Comparison of ENCODE assay signal across 8 cellular contexts in the genomic region with DNA sequence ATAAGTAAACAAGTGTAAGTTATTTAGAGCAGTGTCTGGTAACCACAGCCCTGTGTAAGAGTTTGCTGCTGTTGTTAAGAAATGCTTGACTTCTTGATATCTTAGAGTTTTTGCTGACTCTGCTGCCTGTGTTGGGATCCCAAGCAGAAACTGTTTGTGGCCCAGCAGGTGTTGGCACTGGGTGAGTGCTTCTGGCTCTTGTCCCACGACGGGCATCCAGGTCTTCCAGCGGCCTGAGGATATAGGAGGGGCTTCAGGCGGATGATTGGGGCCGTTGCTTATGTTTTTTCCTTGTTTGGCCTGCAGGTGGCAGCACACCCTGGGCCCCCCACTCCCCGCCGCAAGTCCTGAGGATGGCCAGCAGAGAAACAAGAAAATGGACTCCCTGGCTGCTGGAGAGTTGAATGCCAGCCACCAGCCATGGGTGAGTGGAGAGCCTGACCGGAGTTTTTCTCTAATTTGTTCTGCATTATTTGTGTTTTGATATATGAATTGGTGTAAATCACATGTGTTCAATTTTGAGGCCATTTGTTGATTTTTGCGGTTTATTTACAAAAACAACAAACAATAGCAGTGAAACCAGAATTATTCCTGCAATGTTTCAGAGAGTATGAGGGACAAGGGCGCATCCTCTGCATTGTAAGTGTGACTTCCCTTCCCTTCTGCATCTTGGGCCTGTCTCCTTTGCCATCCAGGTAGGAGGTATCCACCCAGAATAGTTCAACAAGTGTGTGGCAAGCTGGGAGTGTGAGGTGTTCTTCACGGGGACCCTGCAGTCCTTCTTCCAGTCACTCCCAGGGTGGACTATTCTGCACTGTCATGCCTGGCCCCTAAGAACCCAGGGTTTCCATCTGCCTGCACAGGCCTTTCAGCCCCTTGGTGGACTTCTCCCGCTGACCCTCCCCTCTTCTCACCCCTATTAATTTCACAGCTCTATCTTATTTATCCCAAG. TPM values are rescaled to one million over a fixed set of nuclear protein-coding genes. Genes with fewer than 3 reads are reported as not detected.
DNase-seq lines count a peak whose midpoint lies in the region; ATAC-seq and TF ChIP-seq lines count a peak whose summit lies in the region.

No MANE protein-coding gene starts in this region.

- H3K4me1 Mint-ChIP-seq in CD8-positive, alpha-beta memory T cell = peaks cover 90 to 98% (median 97%) of the 10 kb centered on the region in 3 donors

- peak overlapping the region; percentile 12 for H3K27ac ChIP-seq in CD8-positive, alpha-beta memory T cell (ENCODE audit: low read depth, low read length)
- no peak overlapping the region for H3K27ac ChIP-seq in HEK293 (ENCODE audit: extremely low read depth, low read depth, low read length)

- POLR2A ChIA-PET in CD8-positive, alpha-beta memory T cell (lab: Charles Lee) = interaction anchor here (0.8 to 1.7 kb wide), 15 partner anchors 10 to 81 kb away, joined by 3 to 22 read pairs (median 5); partner anchors contain the start of gene IRF1
- POLR2A ChIA-PET in HEK293 (lab: Yijun Ruan, JAX) = interaction anchor here (1.5 kb wide), 1 partner anchor 71 kb away, joined by 8 read pairs; the partner anchor contains the start of gene IRF1

- no peaks in the 10 kb centered on the region for H3K27me3 ChIP-seq in CD8-positive, alpha-beta memory T cell (ENCODE audit: insufficient read depth, low read length, poor library complexity, severe bottlenecking)

- TF ChIP-seq CTCF in HEK293 (tag by site-specific recombination; IDR thresholded peaks at IDR 0.05) = peak; percentile 87
- TF ChIP-seq CTCF in choroid plexus epithelial cell (conservative IDR thresholded peaks at IDR 0.05; ENCODE audit: low read depth, low read length) = peak; percentile 88

- no peaks in the 10 kb centered on the region for H3K9me3 Mint-ChIP-seq in CD8-positive, alpha-beta memory T cell

- intact Hi-C loops in left colon (cut with DNase I, micrococcal nuclease) = no loop called here

- peaks cover 97% of the 10 kb centered on the region for H3K4me1 ChIP-seq in CD8-positive, alpha-beta memory T cell (ENCODE audit: insufficient read depth, low read length)
- H3K4me1 ChIP-seq in HEK293 (ENCODE audit: control insufficient read depth, insufficient read depth, low read length) = peaks cover under 1% of the 10 kb centered on the region; the same call in 1 of the 2 replicates

- no peak overlapping the region for H3K4me3 ChIP-seq in CD8-positive, alpha-beta memory T cell (ENCODE audit: low read length)
- H3K4me3 ChIP-seq in HEK293 (ENCODE audit: low read depth, low read length) = no peak overlapping the region
- H3K4me3 ChIP-seq in choroid plexus epithelial cell (ENCODE audit: low read depth, low read length) = no peak overlapping the region

- H3K27me3 Mint-ChIP-seq in CD8-positive, alpha-beta memory T cell = no peaks in the 10 kb centered on the region

- CTCF ChIA-PET in CD8-positive, alpha-beta memory T cell (lab: Charles Lee) = interaction anchor here (0.7 to 2.9 kb wide), 30 partner anchors 9 to 126 kb away, joined by 3 to 28 read pairs (median 4); partner anchors contain the start of genes IRF1 and SLC22A4
- CTCF ChIA-PET in HEK293 (lab: Yijun Ruan, JAX) = interaction anchor here (0.6 to 1.7 kb wide), 18 partner anchors 10 to 1702 kb away, joined by 3 to 11 read pairs (median 4); no protein-coding TSS in a partner anchor

- peak; percentile 57 to 63 for ATAC-seq in activated CD4-positive, CD25-positive, alpha-beta regulatory T cell treated with anti-CD3 and anti-CD28 coated beads, Interleukin-2, amount 50 U/mL, for 24 hours
- peak; percentile 43 for ATAC-seq in left colon

- DNase-seq in CD8-positive, alpha-beta memory T cell = peak; percentile 42 to 77 (median 60)
- DNase-seq in NCI-H446 treated with DMSO at 0.1 percent for 48 hours (lab: John Stamatoyannopoulos, UW) = peak; percentile 64
- peak; percentile 82 for DNase-seq in choroid plexus epithelial cell (ENCODE audit: low read depth)
- peak; percentile 71 for DNase-seq in left colon
- peak; percentile 56 to 61 for DNase-seq in stimulated activated CD4-positive, alpha-beta T cell treated with anti-CD3 and anti-CD28 coated beads, Interleukin-2, amount 100 ng/mL, for 48 hours
- no peak for DNase-seq in KG1 (lab: John Stamatoyannopoulos, UW)

- H3K4me3 Mint-ChIP-seq in CD8-positive, alpha-beta memory T cell = peak overlapping the region; percentile 76 to 91 (median 78)

- H3K36me3 Mint-ChIP-seq in CD8-positive, alpha-beta memory T cell = peaks cover 9 to 64% (median 20%) of the 10 kb centered on the region in 3 donors

- H3K9me3 ChIP-seq in CD8-positive, alpha-beta memory T cell (ENCODE audit: low read length) = no peaks in the 10 kb centered on the region
- H3K9me3 ChIP-seq in HEK293 (ENCODE audit: control insufficient read depth, insufficient read depth, low read depth, low read length) = no peaks in the 10 kb centered on the region

- peak overlapping the region; percentile 84 to 99 (median 98) for H3K27ac Mint-ChIP-seq in CD8-positive, alpha-beta memory T cell

- peaks cover 11% of the 10 kb centered on the region for H3K36me3 ChIP-seq in CD8-positive, alpha-beta memory T cell (ENCODE audit: insufficient read depth, low read length)
- H3K36me3 ChIP-seq in HEK293 (ENCODE audit: control insufficient read depth in 2 of 2, insufficient read depth in 1 of 2, low read length in 2 of 2) = no peaks in the 10 kb centered on the region

TF ChIP-seq in HEK293, 187 proteins besides CTCF, POLR2A, EP300 and RAD21 (continues in another document):
- no peak for TF ChIP-seq ZBTB48 (tag by site-specific recombination; IDR thresholded peaks at IDR 0.05)
- TF ChIP-seq, protein P1, sequence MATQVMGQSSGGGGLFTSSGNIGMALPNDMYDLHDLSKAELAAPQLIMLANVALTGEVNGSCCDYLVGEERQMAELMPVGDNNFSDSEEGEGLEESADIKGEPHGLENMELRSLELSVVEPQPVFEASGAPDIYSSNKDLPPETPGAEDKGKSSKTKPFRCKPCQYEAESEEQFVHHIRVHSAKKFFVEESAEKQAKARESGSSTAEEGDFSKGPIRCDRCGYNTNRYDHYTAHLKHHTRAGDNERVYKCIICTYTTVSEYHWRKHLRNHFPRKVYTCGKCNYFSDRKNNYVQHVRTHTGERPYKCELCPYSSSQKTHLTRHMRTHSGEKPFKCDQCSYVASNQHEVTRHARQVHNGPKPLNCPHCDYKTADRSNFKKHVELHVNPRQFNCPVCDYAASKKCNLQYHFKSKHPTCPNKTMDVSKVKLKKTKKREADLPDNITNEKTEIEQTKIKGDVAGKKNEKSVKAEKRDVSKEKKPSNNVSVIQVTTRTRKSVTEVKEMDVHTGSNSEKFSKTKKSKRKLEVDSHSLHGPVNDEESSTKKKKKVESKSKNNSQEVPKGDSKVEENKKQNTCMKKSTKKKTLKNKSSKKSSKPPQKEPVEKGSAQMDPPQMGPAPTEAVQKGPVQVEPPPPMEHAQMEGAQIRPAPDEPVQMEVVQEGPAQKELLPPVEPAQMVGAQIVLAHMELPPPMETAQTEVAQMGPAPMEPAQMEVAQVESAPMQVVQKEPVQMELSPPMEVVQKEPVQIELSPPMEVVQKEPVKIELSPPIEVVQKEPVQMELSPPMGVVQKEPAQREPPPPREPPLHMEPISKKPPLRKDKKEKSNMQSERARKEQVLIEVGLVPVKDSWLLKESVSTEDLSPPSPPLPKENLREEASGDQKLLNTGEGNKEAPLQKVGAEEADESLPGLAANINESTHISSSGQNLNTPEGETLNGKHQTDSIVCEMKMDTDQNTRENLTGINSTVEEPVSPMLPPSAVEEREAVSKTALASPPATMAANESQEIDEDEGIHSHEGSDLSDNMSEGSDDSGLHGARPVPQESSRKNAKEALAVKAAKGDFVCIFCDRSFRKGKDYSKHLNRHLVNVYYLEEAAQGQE (tag by site-specific recombination; IDR thresholded peaks at IDR 0.05) = 0 out of 2 replicates have a peak, but pooled peaks have one; percentile 8
- TF ChIP-seq ZNF664 (tag by site-specific recombination; IDR thresholded peaks at IDR 0.05) = no peak
- TF ChIP-seq ZNF658 (tag by site-specific recombination; IDR thresholded peaks at IDR 0.05) = no peak
- TF ChIP-seq MEIS1 (CRISPR knock-in tag; IDR thresholded peaks at IDR 0.05; ENCODE audit: borderline replicate concordance) = no peak
- TF ChIP-seq ZNF426 (tag by site-specific recombination; IDR thresholded peaks at IDR 0.05) = no peak
- no peak for TF ChIP-seq BCL11B (tag by site-specific recombination; IDR thresholded peaks at IDR 0.05; ENCODE audit: low read depth)
- no peak for TF ChIP-seq ZNF571 (tag by site-specific recombination; IDR thresholded peaks at IDR 0.05)
- no peak for TF ChIP-seq TRIM28 (IDR thresholded peaks at IDR 0.05; ENCODE audit: borderline replicate concordance, low read length)
- TF ChIP-seq ZNF777 (tag by site-specific recombination; IDR thresholded peaks at IDR 0.05; ENCODE audit: borderline replicate concordance) = no peak
- no peak for TF ChIP-seq ZNF274 (IDR thresholded peaks at IDR 0.05; ENCODE audit: low read length)
- no peak for TF ChIP-seq ZNF274 (tag by site-specific recombination; IDR thresholded peaks at IDR 0.05; ENCODE audit: borderline replicate concordance)
- TF ChIP-seq, protein P2, sequence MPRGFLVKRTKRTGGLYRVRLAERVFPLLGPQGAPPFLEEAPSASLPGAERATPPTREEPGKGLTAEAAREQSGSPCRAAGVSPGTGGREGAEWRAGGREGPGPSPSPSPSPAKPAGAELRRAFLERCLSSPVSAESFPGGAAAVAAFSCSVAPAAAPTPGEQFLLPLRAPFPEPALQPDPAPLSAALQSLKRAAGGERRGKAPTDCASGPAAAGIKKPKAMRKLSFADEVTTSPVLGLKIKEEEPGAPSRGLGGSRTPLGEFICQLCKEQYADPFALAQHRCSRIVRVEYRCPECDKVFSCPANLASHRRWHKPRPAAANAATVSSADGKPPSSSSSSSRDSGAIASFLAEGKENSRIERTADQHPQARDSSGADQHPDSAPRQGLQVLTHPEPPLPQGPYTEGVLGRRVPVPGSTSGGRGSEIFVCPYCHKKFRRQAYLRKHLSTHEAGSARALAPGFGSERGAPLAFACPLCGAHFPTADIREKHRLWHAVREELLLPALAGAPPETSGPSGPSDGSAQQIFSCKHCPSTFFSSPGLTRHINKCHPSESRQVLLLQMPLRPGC (tag by site-specific recombination; IDR thresholded peaks at IDR 0.05) = no peak
- TF ChIP-seq ZNF610 (tag by site-specific recombination; IDR thresholded peaks at IDR 0.05; ENCODE audit: borderline replicate concordance) = no peak
- no peak for TF ChIP-seq ZNF211 (tag by site-specific recombination; IDR thresholded peaks at IDR 0.05; ENCODE audit: low read depth)
- no peak for TF ChIP-seq YY2 (tag by site-specific recombination; IDR thresholded peaks at IDR 0.05)
- no peak for TF ChIP-seq SETDB1 (IDR thresholded peaks at IDR 0.05; ENCODE audit: insufficient read length, low read length)
- TF ChIP-seq ZNF677 (tag by site-specific recombination; IDR thresholded peaks at IDR 0.05) = no peak
- no peak for TF ChIP-seq ZNF529 (tag by site-specific recombination; IDR thresholded peaks at IDR 0.05; ENCODE audit: insufficient replicate concordance)
- TF ChIP-seq ZFP37 (tag by site-specific recombination; IDR thresholded peaks at IDR 0.05) = 0 out of 2 replicates have a peak, but pooled peaks have one; percentile 26

RNA-seq across cellular contexts. Expression of gene SLC22A5, which starts 50.3 kb away (rescaled TPM):
- total RNA-seq in CD8-positive, alpha-beta memory T cell = 1 to 10 TPM; 5.2 to 5.9 TPM
- polyA plus RNA-seq in CD8-positive, alpha-beta memory T cell = 2.5 TPM
- total RNA-seq in left colon = 10 to 100 TPM; 35.2 to 59.3 TPM

Comparison
In these comparisons a context has a peak if more than half of its experiments do, and no peak if none do; other contexts are left out.
1. RNA of gene SLC22A5, which starts 50.3 kb away (total RNA-seq): 35.2 to 59.3 TPM in left colon; 5.2 to 5.9 TPM in CD8-positive, alpha-beta memory T cell; every median in the first group is over 4 times any median in the second.